Comparison of ENCODE assay signal across 11 cellular contexts in genomic region chr7:148436135-148436534, GRCh38.
"Had no signal": no experiment of that assay in that cellular context is flagged by ENCODE, and none has a peak within 500 bp of the region (broad histone marks: within the 10 kb centered on the region; RNA-seq: fewer than 3 reads in every experiment).

No MANE protein-coding gene starts in this region.

- H3K27ac Mint-ChIP-seq: activated CD4-positive, alpha-beta memory T cell treated with anti-CD3 and anti-CD28 coated beads, Interleukin-2, amount 10 ng/mL, durations not matched to agents 7 days and 5 days; activated T-cell treated with anti-CD3 and anti-CD28 coated beads, Interleukin-2, amount 50 U/mL, for 72 hours; nephron progenitor cell had no signal

- H3K4me1 ChIP-seq: ascending aorta, esophagus squamous epithelium, left lung, tibial artery had no signal

- H3K4me3 ChIP-seq: ascending aorta, esophagus squamous epithelium, left lung, tibial artery had no signal

- H3K27ac ChIP-seq: ascending aorta, esophagus squamous epithelium, left lung, tibial artery had no signal

- H3K4me1 Mint-ChIP-seq: activated CD4-positive, alpha-beta memory T cell treated with anti-CD3 and anti-CD28 coated beads, Interleukin-2, amount 10 ng/mL, durations not matched to agents 7 days and 5 days had no signal

- DNase-seq: activated CD4-positive, alpha-beta memory T cell treated with anti-CD3 and anti-CD28 coated beads, Interleukin-2, amount 10 ng/mL, durations not matched to agents 7 days and 5 days; activated T-cell treated with anti-CD3 and anti-CD28 coated beads, Interleukin-2, amount 50 U/mL, for 72 hours; esophagus squamous epithelium; foreskin fibroblast; islet precursor cell; left lung; nephron progenitor cell; stimulated activated CD4-positive, alpha-beta T cell treated with anti-CD3 and anti-CD28 coated beads, Interleukin-15, amount 100 ng/mL, for 24 hours; stimulated activated CD4-positive, alpha-beta T cell treated with anti-CD3 and anti-CD28 coated beads, Interleukin-4, amount 100 ng/mL, for 24 hours; tibial artery had no signal

- H3K36me3 ChIP-seq: ascending aorta, esophagus squamous epithelium, left lung, tibial artery had no signal

- ATAC-seq: activated T-cell treated with anti-CD3 and anti-CD28 coated beads, Interleukin-2, amount 50 U/mL, for 72 hours; left lung had no signal

- H3K9me3 Mint-ChIP-seq: activated CD4-positive, alpha-beta memory T cell treated with anti-CD3 and anti-CD28 coated beads, Interleukin-2, amount 10 ng/mL, durations not matched to agents 7 days and 5 days; activated T-cell treated with anti-CD3 and anti-CD28 coated beads, Interleukin-2, amount 50 U/mL, for 72 hours; nephron progenitor cell had no signal

- H3K27me3 Mint-ChIP-seq: activated CD4-positive, alpha-beta memory T cell treated with anti-CD3 and anti-CD28 coated beads, Interleukin-2, amount 10 ng/mL, durations not matched to agents 7 days and 5 days had no signal

- H3K27me3 ChIP-seq: ascending aorta, esophagus squamous epithelium, left lung, tibial artery had no signal

- H3K9me3 ChIP-seq: ascending aorta, esophagus squamous epithelium, left lung had no signal

- H3K4me3 Mint-ChIP-seq: activated CD4-positive, alpha-beta memory T cell treated with anti-CD3 and anti-CD28 coated beads, Interleukin-2, amount 10 ng/mL, durations not matched to agents 7 days and 5 days; activated T-cell treated with anti-CD3 and anti-CD28 coated beads, Interleukin-2, amount 50 U/mL, for 72 hours; nephron progenitor cell had no signal
